Comparison of ENCODE assay signal across 17 cellular contexts in the genomic region with DNA sequence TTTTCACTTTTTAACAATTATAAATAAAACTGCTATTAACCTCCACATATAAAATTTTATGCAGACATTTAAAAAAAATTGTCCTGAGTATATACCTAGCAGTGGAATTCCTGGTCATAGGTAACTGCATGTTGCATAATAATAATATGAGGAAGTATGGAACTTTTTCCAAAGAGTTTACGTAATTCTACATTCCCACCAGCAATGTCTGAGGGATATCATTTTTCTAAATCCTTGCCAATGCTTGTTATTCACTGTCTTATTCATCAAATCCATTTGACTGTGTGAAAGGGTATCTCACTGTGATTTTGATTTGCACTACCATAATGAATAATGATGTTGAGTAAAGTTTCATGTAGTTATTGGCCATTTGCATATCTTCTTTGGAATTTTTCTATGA.
DNase-seq lines count a peak whose midpoint lies in the region; ATAC-seq, FAIRE-seq and TF ChIP-seq lines count a peak whose summit lies in the region.
"Had no signal": no experiment of that assay in that cellular context is flagged by ENCODE, and none has a peak within 500 bp of the region (broad histone marks: within the 10 kb centered on the region; RNA-seq: fewer than 3 reads in every experiment).

No MANE protein-coding gene starts in this region.

- no peaks in the 10 kb centered on the region for H3K27me3 ChIP-seq in bronchial epithelial cell (ENCODE audit: control insufficient read depth, insufficient read depth, low read length)

- FAIRE-seq in bronchial epithelial cell (lab: Jason Lieb, UNC), result no peak
- FAIRE-seq in GM19239 (lab: Jason Lieb, UNC), result no peak
- FAIRE-seq: A549, D721Med, G401.6, GM12891, H54 had no signal

- no peak for TF ChIP-seq CTCF in bronchial epithelial cell (IDR thresholded peaks at IDR 0.05; ENCODE audit: insufficient read depth, low read length, severe bottlenecking)

- DNase-seq in NCI-H1105 treated with DMSO at 0.1 percent for 48 hours (lab: John Stamatoyannopoulos, UW) (peak; percentile 22), NCI-H1105 (lab: John Stamatoyannopoulos, UW) (no peak), NCI-H226 (peak; percentile 83), bronchial epithelial cell (ENCODE audit: low read depth) (peak; percentile 53), fibroblast of peridontal ligament (ENCODE audit: extremely low read depth) (peak; percentile 3), GM19239 (ENCODE audit: insufficient read length, low spot score) (no peak)
- DNase-seq: AML-193; Caco-2; CD4-positive, alpha-beta T cell; HCEC 1CT had no signal

- H3K4me3 ChIP-seq in bronchial epithelial cell (ENCODE audit: low read depth, low read length), result no peak overlapping the region
- H3K4me3 ChIP-seq: A549, GM23338 had no signal

- ATAC-seq in GM19463 (IDR thresholded peaks at IDR 0.05; ENCODE audit: unreplicated experiment), result no peak
- ATAC-seq: A549, GM23338 had no signal

- H3K36me3 ChIP-seq in bronchial epithelial cell (ENCODE audit: control insufficient read depth, insufficient read depth, low read length), result no peaks in the 10 kb centered on the region

Comparison
In these comparisons a context has a peak if more than half of its experiments do, and no peak if none do; other contexts are left out.
1. DNase-seq: peak in NCI-H1105 treated with DMSO at 0.1 percent for 48 hours (single experiment), NCI-H226 (single experiment), bronchial epithelial cell (single experiment) and fibroblast of peridontal ligament (single experiment); none in NCI-H1105 (single experiment) and GM19239 (single experiment).